In genomic region chr15:39770748-39771689, GRCh38 we compare ENCODE assay signal across 11 cellular contexts. TPM values are rescaled to one million over a fixed set of nuclear protein-coding genes. Genes with fewer than 3 reads are reported as not detected.
DNase-seq lines count a peak whose midpoint lies in the region; ATAC-seq and TF ChIP-seq lines count a peak whose summit lies in the region.
"Had no signal": no experiment of that assay in that cellular context is flagged by ENCODE, and none has a peak within 500 bp of the region (broad histone marks: within the 10 kb centered on the region; RNA-seq: fewer than 3 reads in every experiment).

No MANE protein-coding gene starts in this region.

- no peak overlapping the region for H2AK5ac ChIP-seq in mesenchymal stem cell (ENCODE audit: low read length, severe bottlenecking)

- no peak overlapping the region for H3K23ac ChIP-seq in mesenchymal stem cell (ENCODE audit: low read length in 2 of 2)

- peaks cover 0 to 3% of the 10 kb centered on the region in 2 experiments for H3K36me3 ChIP-seq in mesenchymal stem cell (ENCODE audit: control insufficient read depth in 1 of 2, insufficient read depth in 2 of 2, low read depth in 1 of 2, low read length in 2 of 2)

- H3K4me3 Mint-ChIP-seq in natural killer cell treated with Interleukin-12 subunit alpha and Interleukin-12 subunit beta and Interleukin-15 and Interleukin-18, amount 100 ng/mL, for 72 hours = peak overlapping the region; percentile 50
- H3K4me3 Mint-ChIP-seq in natural killer cell = no peak overlapping the region
- H3K4me3 Mint-ChIP-seq in chondrocyte (ENCODE audit: unreplicated experiment) = no peak overlapping the region
- H3K4me3 Mint-ChIP-seq in activated naive CD8-positive, alpha-beta T cell treated with anti-CD3 and anti-CD28 coated beads for 36 hours = no peak overlapping the region

- peaks cover 2% of the 10 kb centered on the region for H3K4me1 ChIP-seq in mesenchymal stem cell (ENCODE audit: control insufficient read depth, insufficient read depth, low read depth, low read length)

- no peak for DNase-seq in natural killer cell treated with Interleukin-12 subunit alpha and Interleukin-12 subunit beta and Interleukin-15 and Interleukin-18, amount 100 ng/mL, for 72 hours (ENCODE audit: low spot score)
- no peak for DNase-seq in natural killer cell
- DNase-seq in chondrocyte (ENCODE audit: low spot score) = no peak
- peak; percentile 90 for DNase-seq in mesenchymal stem cell
- DNase-seq in DMS79 (lab: John Stamatoyannopoulos, UW) = no peak
- no peak for DNase-seq in activated naive CD8-positive, alpha-beta T cell treated with anti-CD3 and anti-CD28 coated beads for 36 hours
- DNase-seq in NCI-H748 (lab: John Stamatoyannopoulos, UW; ENCODE audit: unreplicated experiment) = no peak
- no peak for DNase-seq in NCI-H146 treated with DMSO at 0.1 percent for 48 hours (lab: John Stamatoyannopoulos, UW; ENCODE audit: unreplicated experiment)
- DNase-seq: NCI-H526, nucleus accumbens had no signal

- H4K91ac ChIP-seq in mesenchymal stem cell (ENCODE audit: low read length) = no peak overlapping the region

- no peaks in the 10 kb centered on the region for H3K9me3 ChIP-seq in mesenchymal stem cell (ENCODE audit: control insufficient read depth, low read length)

- no peaks in the 10 kb centered on the region for H3K79me1 ChIP-seq in mesenchymal stem cell (replicated peaks; ENCODE audit: low read length, poor library complexity, severe bottlenecking)

- peak overlapping the region in 1 of 2 experiments; percentile 49 for H3K4me3 ChIP-seq in mesenchymal stem cell (ENCODE audit: insufficient read depth in 1 of 2, low read depth in 1 of 2, low read length in 2 of 2)

- no peak overlapping the region for H2AFZ ChIP-seq in mesenchymal stem cell (ENCODE audit: low read depth, low read length)

- peak overlapping the region; percentile 38 for H3K27ac ChIP-seq in mesenchymal stem cell (ENCODE audit: low read length, poor library complexity, severe bottlenecking)
- H3K27ac ChIP-seq: C4-2B had no signal

- peaks cover 8 to 20% of the 10 kb centered on the region in 2 donors for H3K4me1 Mint-ChIP-seq in natural killer cell treated with Interleukin-12 subunit alpha and Interleukin-12 subunit beta and Interleukin-15 and Interleukin-18, amount 100 ng/mL, for 72 hours (ENCODE audit: low read depth in 2 of 2)
- H3K4me1 Mint-ChIP-seq in natural killer cell = peaks cover 9 to 11% of the 10 kb centered on the region in 2 donors
- peaks cover 15% of the 10 kb centered on the region for H3K4me1 Mint-ChIP-seq in chondrocyte (ENCODE audit: low read depth)
- peaks cover 12% of the 10 kb centered on the region for H3K4me1 Mint-ChIP-seq in activated naive CD8-positive, alpha-beta T cell treated with anti-CD3 and anti-CD28 coated beads for 36 hours

- no peak for TF ChIP-seq CTCF in natural killer cell (IDR thresholded peaks at IDR 0.05)
- TF ChIP-seq CTCF in chondrocyte (IDR thresholded peaks at IDR 0.05) = no peak

- peaks cover 0 to 4% of the 10 kb centered on the region in 2 donors for H3K27me3 Mint-ChIP-seq in natural killer cell treated with Interleukin-12 subunit alpha and Interleukin-12 subunit beta and Interleukin-15 and Interleukin-18, amount 100 ng/mL, for 72 hours
- H3K27me3 Mint-ChIP-seq in natural killer cell (ENCODE audit: low read depth in 2 of 2) (no peaks in the 10 kb centered on the region), chondrocyte (ENCODE audit: low read depth) (no peaks in the 10 kb centered on the region)
- no peaks in the 10 kb centered on the region for H3K27me3 Mint-ChIP-seq in activated naive CD8-positive, alpha-beta T cell treated with anti-CD3 and anti-CD28 coated beads for 36 hours

- intact Hi-C loops in natural killer cell (cut with micrococcal nuclease) = no loop called here

- peak overlapping the region in 1 of 2 experiments; percentile 37 for H2BK12ac ChIP-seq in mesenchymal stem cell (ENCODE audit: low read length in 2 of 2)

- H3K14ac ChIP-seq in mesenchymal stem cell (ENCODE audit: low read length in 2 of 2) = no peak overlapping the region

- ATAC-seq in natural killer cell treated with Interleukin-12 subunit alpha and Interleukin-12 subunit beta and Interleukin-15 and Interleukin-18, amount 100 ng/mL, for 72 hours = peak in 1 of 2 donors; percentile 17
- no peak for ATAC-seq in natural killer cell

- no peak overlapping the region for H4K8ac ChIP-seq in mesenchymal stem cell (ENCODE audit: low read length)

- H2BK120ac ChIP-seq in mesenchymal stem cell (ENCODE audit: low read depth, low read length) = no peak overlapping the region

- H3K4me2 ChIP-seq in mesenchymal stem cell (ENCODE audit: low read length, poor library complexity, severe bottlenecking) = peak overlapping the region; percentile 9

- H3K36me3 Mint-ChIP-seq in natural killer cell treated with Interleukin-12 subunit alpha and Interleukin-12 subunit beta and Interleukin-15 and Interleukin-18, amount 100 ng/mL, for 72 hours = no peaks in the 10 kb centered on the region
- H3K36me3 Mint-ChIP-seq in natural killer cell (no peaks in the 10 kb centered on the region), chondrocyte (ENCODE audit: low read depth) (peaks cover 2% of the 10 kb centered on the region)
- peaks cover 5% of the 10 kb centered on the region for H3K36me3 Mint-ChIP-seq in activated naive CD8-positive, alpha-beta T cell treated with anti-CD3 and anti-CD28 coated beads for 36 hours

- H3K9me3 Mint-ChIP-seq in natural killer cell treated with Interleukin-12 subunit alpha and Interleukin-12 subunit beta and Interleukin-15 and Interleukin-18, amount 100 ng/mL, for 72 hours = no peaks in the 10 kb centered on the region
- H3K9me3 Mint-ChIP-seq in natural killer cell (no peaks in the 10 kb centered on the region), chondrocyte (ENCODE audit: low read depth) (no peaks in the 10 kb centered on the region)
- no peaks in the 10 kb centered on the region for H3K9me3 Mint-ChIP-seq in activated naive CD8-positive, alpha-beta T cell treated with anti-CD3 and anti-CD28 coated beads for 36 hours

- H2BK5ac ChIP-seq in mesenchymal stem cell (ENCODE audit: low read depth, low read length, poor library complexity, severe bottlenecking) = no peak overlapping the region

- H3K4ac ChIP-seq in mesenchymal stem cell (ENCODE audit: low read depth in 1 of 2, low read length in 2 of 2) = no peak overlapping the region

- H3K9ac ChIP-seq in mesenchymal stem cell (ENCODE audit: low read length) = peak overlapping the region; percentile 82

- WGBS in mesenchymal stem cell = 52% methylated on average over 8 of the region's 8 CpGs

- peak overlapping the region in 1 of 2 experiments; percentile 13 for H3K18ac ChIP-seq in mesenchymal stem cell (ENCODE audit: low read depth in 1 of 2, low read length in 2 of 2)

- no peak overlapping the region for H2BK15ac ChIP-seq in mesenchymal stem cell (ENCODE audit: low read depth, poor library complexity, severe bottlenecking)

- no peak overlapping the region for H3K27ac Mint-ChIP-seq in natural killer cell treated with Interleukin-12 subunit alpha and Interleukin-12 subunit beta and Interleukin-15 and Interleukin-18, amount 100 ng/mL, for 72 hours
- H3K27ac Mint-ChIP-seq in natural killer cell (peak overlapping the region in 1 of 2 donors; percentile 53), chondrocyte (ENCODE audit: unreplicated experiment) (peak overlapping the region; percentile 85)
- H3K27ac Mint-ChIP-seq in activated naive CD8-positive, alpha-beta T cell treated with anti-CD3 and anti-CD28 coated beads for 36 hours = no peak overlapping the region

- no peaks in the 10 kb centered on the region for H3K27me3 ChIP-seq in mesenchymal stem cell (ENCODE audit: control insufficient read depth in 1 of 2, insufficient read depth in 1 of 2, low read length in 2 of 2)

RNA-seq across cellular contexts. Expression of gene FSIP1, which starts 11.6 kb away (rescaled TPM):
- total RNA-seq in natural killer cell treated with Interleukin-12 subunit alpha and Interleukin-12 subunit beta and Interleukin-15 and Interleukin-18, amount 100 ng/mL, for 72 hours = 1 to 10 TPM in 1 of 2 donors, under 1 TPM in 1; 0.31 to 1.5 TPM
- total RNA-seq in natural killer cell = 1 to 10 TPM; 1.1 to 2.3 (median 1.8) TPM
- total RNA-seq in chondrocyte = 0.40 to 2.9 TPM (median 0.79 TPM) in 3 replicates
- 0.41 TPM for polyA plus RNA-seq in mesenchymal stem cell (2013, experiment 1 of 2)
- polyA plus RNA-seq in mesenchymal stem cell (2013, experiment 2 of 2) = 0.42 TPM
- under 1 TPM; 0.62 to 0.74 TPM for total RNA-seq in activated naive CD8-positive, alpha-beta T cell treated with anti-CD3 and anti-CD28 coated beads for 36 hours
